3 cellular contexts compared by ENCODE assay signal in the genomic region with DNA sequence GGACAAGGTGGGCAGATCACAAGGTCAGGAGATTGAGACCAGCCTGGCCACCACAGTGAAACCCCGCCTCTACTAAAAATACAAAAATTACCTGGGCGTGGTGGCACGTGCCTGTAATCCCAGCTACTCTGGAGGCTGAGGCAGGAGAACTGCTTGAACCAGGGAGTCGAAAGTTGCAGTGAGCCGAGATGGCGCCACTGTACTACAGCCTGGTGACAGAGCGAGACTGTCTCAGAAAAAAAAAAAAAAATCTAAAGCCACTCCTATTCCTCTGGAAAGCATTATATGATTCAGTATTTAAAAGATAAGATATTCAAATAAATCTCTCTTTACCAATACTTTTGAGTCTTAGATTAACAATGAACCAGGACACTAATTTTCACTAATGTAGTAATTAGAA. TPM values are rescaled to one million over a fixed set of nuclear protein-coding genes. Genes with fewer than 3 reads are reported as not detected.
"Had no signal": no experiment of that assay in that cellular context is flagged by ENCODE, and none has a peak within 500 bp of the region (broad histone marks: within the 10 kb centered on the region; RNA-seq: fewer than 3 reads in every experiment).

No MANE protein-coding gene starts in this region.

RNA-seq across cellular contexts. Expression of a gene that starts 13.0 kb away (rescaled TPM):
- total RNA-seq: left ventricle myocardium superior, myocyte had no signal
- polyA plus RNA-seq: immature natural killer cell had no signal
